3 cellular contexts compared by ENCODE assay signal in the genomic region with DNA sequence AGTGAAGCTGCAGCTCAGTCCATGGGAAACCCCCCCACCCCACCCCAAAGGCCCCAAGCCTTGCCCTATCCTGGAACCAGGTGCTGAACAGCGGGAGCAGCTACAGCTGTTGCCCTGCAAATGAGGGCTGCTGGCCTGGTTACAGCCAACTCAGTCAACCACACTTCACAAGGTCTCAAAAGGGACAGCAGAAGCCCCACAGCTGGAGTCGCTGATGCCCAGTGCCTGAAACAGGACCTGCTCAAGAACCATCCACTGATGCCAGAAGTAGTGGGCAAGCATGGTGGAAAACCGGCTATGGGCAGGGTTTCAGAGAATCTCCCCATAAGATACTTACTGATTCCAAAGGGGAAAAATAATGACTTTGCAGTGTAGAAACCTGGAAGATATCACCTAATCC.
"Had no signal": no experiment of that assay in that cellular context is flagged by ENCODE, and none has a peak within 500 bp of the region (broad histone marks: within the 10 kb centered on the region; RNA-seq: fewer than 3 reads in every experiment).

No MANE protein-coding gene starts in this region.

- ATAC-seq: GM12878 had no signal

- DNase-seq: GDM1, GF-D8 had no signal
